8 cellular contexts compared by ENCODE assay signal in genomic region chr1:154328318-154329151, GRCh38. TPM values are rescaled to one million over a fixed set of nuclear protein-coding genes. Genes with fewer than 3 reads are reported as not detected.
DNase-seq lines count a peak whose midpoint lies in the region; ATAC-seq and TF ChIP-seq lines count a peak whose summit lies in the region.

No MANE protein-coding gene starts in this region.

- H3K27me3 ChIP-seq in HUES48 (ENCODE audit: control insufficient read depth, insufficient read depth, low read length) (no peaks in the 10 kb centered on the region), adipocyte (replicated peaks; ENCODE audit: control insufficient read depth, insufficient read depth, low read length) (peaks cover under 1% of the 10 kb centered on the region), heart left ventricle (peaks cover 0 to 3% (median 0%) of the 10 kb centered on the region in 9 donors), tibial artery (no peaks in the 10 kb centered on the region)

- H3K9me3 ChIP-seq in ES-I3 (ENCODE audit: control insufficient read depth, insufficient read depth, low read length) (no peaks in the 10 kb centered on the region), HUES48 (ENCODE audit: control insufficient read depth, insufficient read depth, low read length) (no peaks in the 10 kb centered on the region), adipocyte (ENCODE audit: control insufficient read depth, low read length) (no peaks in the 10 kb centered on the region), heart left ventricle (no peaks in the 10 kb centered on the region), tibial artery (no peaks in the 10 kb centered on the region)

- H3K4me3 ChIP-seq in HUES48 (ENCODE audit: low read depth, low read length) = peak overlapping the region; percentile 63
- peak overlapping the region; percentile 76 for H3K4me3 ChIP-seq in adipocyte (ENCODE audit: low read length)
- H3K4me3 ChIP-seq in heart left ventricle = peak overlapping the region in 11 of 12 donors; percentile 14 to 72 (median 55)
- peak overlapping the region; percentile 72 to 90 for H3K4me3 ChIP-seq in tibial artery

- intact Hi-C loops in heart left ventricle (cut with DNase I) (loop anchor here in 3 of 10 donors (5.0 to 10.0 kb wide), 2 partner anchors 56 to 134 kb away; partner anchors contain the start of genes HAX1 (in 2 of the 3) and TPM3 (in 1 of the 3)), posterior vena cava (cut with DNase I) (no loop called here), tibial artery (cut with DNase I; ENCODE audit: low total_unique reads) (loop anchor here (5.0 to 10.0 kb wide), 2 partner anchors 79 to 226 kb away; partner anchors contain the start of genes IL6R and UBE2Q1)

- H3K9ac ChIP-seq in ES-I3 (ENCODE audit: low read depth, low read length) = peak overlapping the region; percentile 48; the same call in 1 of the 2 replicates
- H3K9ac ChIP-seq in HUES48 (ENCODE audit: low read depth, low read length) = no peak overlapping the region
- peak overlapping the region; percentile 100 for H3K9ac ChIP-seq in adipocyte (ENCODE audit: low read length)

- DNase-seq in T-helper 1 cell (peak; percentile 79 to 88 (median 82)), adipocyte (ENCODE audit: low read depth) (peak; percentile 90), heart left ventricle (peak; percentile 86 to 93 (median 90)), posterior vena cava (ENCODE audit: low spot score) (peak; percentile 96), tibial artery (peak; percentile 90 to 97)

- H3K27ac ChIP-seq in HUES48 (ENCODE audit: low read depth, low read length) (peak overlapping the region; percentile 32), heart left ventricle (peak overlapping the region in 9 of 12 donors; percentile 15 to 94 (median 71)), tibial artery (peak overlapping the region; percentile 96 to 99)

- H3K36me3 ChIP-seq in ES-I3 (ENCODE audit: insufficient read depth, low read length) (no peaks in the 10 kb centered on the region; the same call in 1 of the 2 replicates), HUES48 (ENCODE audit: control insufficient read depth, insufficient read depth, low read length) (peaks cover 31% of the 10 kb centered on the region), adipocyte (ENCODE audit: control insufficient read depth, insufficient read depth, low read length, severe bottlenecking) (peaks cover 35% of the 10 kb centered on the region), heart left ventricle (peaks cover 0 to 36% (median 27%) of the 10 kb centered on the region in 9 donors), tibial artery (peaks cover 28 to 33% (median 31%) of the 10 kb centered on the region in 3 donors)

- H3K4me1 ChIP-seq in ES-I3 (ENCODE audit: insufficient read depth, low read length) (peaks cover 26% of the 10 kb centered on the region), HUES48 (ENCODE audit: control insufficient read depth, insufficient read depth, low read length) (peaks cover 30% of the 10 kb centered on the region), adipocyte (ENCODE audit: control insufficient read depth, insufficient read depth, low read length) (peaks cover 25% of the 10 kb centered on the region), heart left ventricle (peaks cover 0 to 59% (median 33%) of the 10 kb centered on the region in 12 donors), tibial artery (peaks cover 6 to 45% (median 34%) of the 10 kb centered on the region in 4 donors)

- TF ChIP-seq CTCF in heart left ventricle (IDR thresholded peaks at IDR 0.05) (peak in 1 of 12 donors; percentile 4), tibial artery (IDR thresholded peaks at IDR 0.05) (no peak)

- TF ChIP-seq POLR2A in heart left ventricle (IDR thresholded peaks at IDR 0.05) = no peak

- ATAC-seq in heart left ventricle (peak; percentile 19 to 81 (median 70)), GM21737 (IDR thresholded peaks at IDR 0.05; ENCODE audit: unreplicated experiment) (no peak)

- 5 to 11% (median 8%) methylated on average over 52 to 76 of the region's 76 CpGs for WGBS in heart left ventricle, 4 donors

RNA-seq across cellular contexts. Expression of gene ATP8B2, which starts 3.2 kb away (rescaled TPM):
- total RNA-seq in heart left ventricle (10 to 100 TPM in 8 of 9 donors, 1 to 10 TPM in 1; 9.4 to 45.0 (median 15.5) TPM), posterior vena cava (100 to 1,000 TPM; 130 to 153 TPM)
- 10 to 100 TPM in 1 of 2 donors, 1 to 10 TPM in 1; 7.2 to 18.3 TPM for polyA plus RNA-seq in heart left ventricle

RNA-seq across cellular contexts. Expression of gene AQP10, which starts 7.6 kb away (rescaled TPM):
- total RNA-seq in heart left ventricle (under 1 TPM in 6 of 9 donors, not detected in 3; 0.23 to 0.93 (median 0.55) TPM), posterior vena cava (under 1 TPM in 1 of 2 donors, not detected in 1; 0.24 TPM)
- polyA plus RNA-seq in heart left ventricle = 1 to 10 TPM in 1 of 2 donors, under 1 TPM in 1; 0.15 to 1.2 TPM

RNA-seq across cellular contexts. Expression of gene HAX1, which starts 56.1 kb away (rescaled TPM):
- 100 to 1,000 TPM; 127 to 230 (median 165) TPM for total RNA-seq in heart left ventricle
- polyA plus RNA-seq in heart left ventricle = 100 to 1,000 TPM; 156 to 308 TPM
- total RNA-seq in posterior vena cava = 10 to 100 TPM; 63.9 to 71.6 TPM

Comparison
In these comparisons a context has a peak if more than half of its experiments do, and no peak if none do; other contexts are left out.
1. H3K27ac ChIP-seq: peak in every context shown above with its lines; median percentile 98 in tibial artery; 71 in heart left ventricle; 32 in HUES48.